8 cellular contexts compared by ENCODE assay signal in the genomic region with DNA sequence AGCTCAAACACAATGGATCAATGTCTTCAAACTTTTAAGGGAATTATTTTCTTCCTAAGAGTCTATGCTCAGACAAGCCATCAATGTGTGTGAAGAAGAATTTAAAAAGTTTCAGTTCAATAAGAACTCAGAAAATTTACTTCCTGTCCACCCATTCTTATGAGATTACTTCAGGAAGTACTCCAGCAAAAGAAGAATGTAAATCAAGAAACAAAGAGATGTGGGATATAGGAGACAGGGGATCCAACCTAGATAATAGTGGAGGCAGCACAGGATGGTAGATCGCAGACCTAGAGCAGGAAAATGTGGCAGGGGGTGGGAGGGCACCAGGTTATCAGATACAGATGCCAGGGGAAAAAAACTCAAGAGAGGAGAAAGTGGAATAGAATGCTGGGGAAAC.
"Had no signal": no experiment of that assay in that cellular context is flagged by ENCODE, and none has a peak within 500 bp of the region (broad histone marks: within the 10 kb centered on the region; RNA-seq: fewer than 3 reads in every experiment).

No MANE protein-coding gene starts in this region.

- H3K9ac ChIP-seq: KMS-11 had no signal

- H3K27ac Mint-ChIP-seq: IgD-negative memory B cell had no signal

- H3K4me1 Mint-ChIP-seq: IgD-negative memory B cell had no signal

- FAIRE-seq: HepG2, HTR-8/SVneo had no signal

- ATAC-seq: HepG2 had no signal

- H3K4me3 Mint-ChIP-seq: IgD-negative memory B cell had no signal

- DNase-seq: IMR-90, KBM-7, KG1 had no signal

- H3K27ac ChIP-seq: HL-60, KMS-11 had no signal

- H3K4me2 ChIP-seq: KMS-11 had no signal
